12 cellular contexts compared by ENCODE assay signal in the genomic region with DNA sequence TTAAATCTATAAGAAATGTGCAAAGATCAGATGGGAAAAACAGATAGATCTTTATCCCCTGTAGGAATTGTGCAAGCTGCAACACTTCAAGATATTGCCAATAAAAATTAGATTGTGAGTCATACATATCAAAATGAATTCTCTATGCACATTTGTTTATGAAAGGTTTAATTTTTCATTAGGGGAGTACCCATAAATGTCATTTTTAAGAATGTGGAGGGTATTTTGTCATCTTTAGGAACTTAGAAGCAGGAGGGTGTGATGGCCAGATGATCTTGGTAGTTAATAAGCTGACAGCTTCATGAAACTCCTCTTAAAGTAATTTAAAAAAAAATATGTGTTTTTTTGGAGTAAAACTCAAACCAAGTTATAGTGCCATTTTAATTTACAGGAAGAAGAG. TPM values are rescaled to one million over a fixed set of nuclear protein-coding genes. Genes with fewer than 3 reads are reported as not detected.
DNase-seq lines count a peak whose midpoint lies in the region; ATAC-seq and TF ChIP-seq lines count a peak whose summit lies in the region.
"Had no signal": no experiment of that assay in that cellular context is flagged by ENCODE, and none has a peak within 500 bp of the region (broad histone marks: within the 10 kb centered on the region; RNA-seq: fewer than 3 reads in every experiment).

No MANE protein-coding gene starts in this region.

- H2AFZ ChIP-seq in fibroblast of lung (ENCODE audit: low read length), result no peak overlapping the region

- DNase-seq in GM06990 (ENCODE audit: extremely low read depth, insufficient read length), result no peak
- no peak for DNase-seq in Panc1 (ENCODE audit: low read depth, low spot score)
- peak in 1 of 2 donors; percentile 20 for DNase-seq in fibroblast of lung (ENCODE audit: low read depth in 2 of 2)
- no peak for DNase-seq in psoas muscle
- no peak for DNase-seq in COLO829 (ENCODE audit: low spot score)
- no peak for DNase-seq in ureter (ENCODE audit: low spot score)
- no peak for DNase-seq in AG08396 (ENCODE audit: low spot score)
- DNase-seq: colonic mucosa, NCI-H187, NCI-H69, right cardiac atrium, Right ventricle myocardium superior had no signal

- intact Hi-C loops in Panc1 (cut with micrococcal nuclease; ENCODE audit: unreplicated experiment), result loop anchor here (10.0 kb wide), 1 partner anchor 98 kb away; no protein-coding TSS in a partner anchor
- intact Hi-C loops in psoas muscle (cut with DNase I), result loop anchor here in 1 of 2 donors (10.0 kb wide), 1 partner anchor 192 kb away; no protein-coding TSS in a partner anchor

- H3K9ac ChIP-seq in fibroblast of lung (ENCODE audit: insufficient read depth, low read length), result no peak overlapping the region

- H3K4me2 ChIP-seq in fibroblast of lung (ENCODE audit: extremely low read depth, insufficient read depth, low read length), result peak overlapping the region; percentile 46

- TF ChIP-seq CTCF in GM06990 (IDR thresholded peaks at IDR 0.05; ENCODE audit: insufficient read depth, low read length, poor library complexity, severe bottlenecking) (no peak), Panc1 (IDR thresholded peaks at IDR 0.05) (no peak), fibroblast of lung (conservative IDR thresholded peaks at IDR 0.05 in 1 of 2, IDR thresholded peaks at IDR 0.05 in 1 of 2; ENCODE audit: low read depth in 1 of 2, low read length in 2 of 2) (no peak), psoas muscle (IDR thresholded peaks at IDR 0.05) (no peak)

- H3K36me3 ChIP-seq in GM06990 (ENCODE audit: control insufficient read depth, insufficient read depth, low read length) (0 out of 2 replicates have a peak, but pooled peaks cover 2% of the 10 kb centered on the region), Panc1 (ENCODE audit: control insufficient read depth, insufficient read depth, low read length) (no peaks in the 10 kb centered on the region; the same call in 1 of the 2 replicates), fibroblast of lung (ENCODE audit: control insufficient read depth, insufficient read depth, low read length) (no peaks in the 10 kb centered on the region), psoas muscle (ENCODE audit: insufficient read depth in 1 of 2, low read depth in 1 of 2) (no peaks in the 10 kb centered on the region)
- H3K36me3 ChIP-seq: colonic mucosa had no signal

- POLR2A ChIA-PET in Panc1 (lab: Charles Lee), result no interaction called here

- CTCF ChIA-PET in Panc1 (lab: Charles Lee), result no interaction called here

- ATAC-seq in Panc1, result no peak
- no peak for ATAC-seq in psoas muscle
- ATAC-seq: right cardiac atrium had no signal

- H3K9me3 ChIP-seq in Panc1 (ENCODE audit: control insufficient read depth, insufficient read depth, low read depth, low read length), result no peaks in the 10 kb centered on the region
- no peaks in the 10 kb centered on the region for H3K9me3 ChIP-seq in fibroblast of lung (ENCODE audit: control insufficient read depth, insufficient read depth, low read depth, low read length)
- no peaks in the 10 kb centered on the region for H3K9me3 ChIP-seq in psoas muscle
- H3K9me3 ChIP-seq: colonic mucosa had no signal

- H3K27ac ChIP-seq in Panc1 (ENCODE audit: low read length) (peak overlapping the region; percentile 85), fibroblast of lung (ENCODE audit: insufficient read depth, low read length) (no peak overlapping the region), psoas muscle (no peak overlapping the region)
- H3K27ac ChIP-seq: colonic mucosa had no signal

- H3K79me2 ChIP-seq in fibroblast of lung (ENCODE audit: control insufficient read depth, insufficient read depth, low read length), result peaks cover 76% of the 10 kb centered on the region

- no TSS peak for BruUV-seq in Panc1 (replicated peaks; lab: Mats Ljungman, UMichigan)

- peaks cover 41% of the 10 kb centered on the region for H3K4me1 ChIP-seq in Panc1 (ENCODE audit: control insufficient read depth, insufficient read depth, low read length)
- peaks cover 2% of the 10 kb centered on the region for H3K4me1 ChIP-seq in fibroblast of lung (ENCODE audit: control insufficient read depth, extremely low read depth, insufficient read depth, low read length)
- H3K4me1 ChIP-seq in psoas muscle, result peaks cover 43% of the 10 kb centered on the region

- in situ Hi-C loops in Panc1 (cut with HindIII; ENCODE audit: low pct_unique_long_range_greater_than_20kb, low sequenced_read_pairs), result no loop called here

- H3K27me3 ChIP-seq in GM06990 (replicated peaks; ENCODE audit: control insufficient read depth, insufficient read depth, low read length) (no peaks in the 10 kb centered on the region), Panc1 (ENCODE audit: control insufficient read depth, insufficient read depth, low read length) (no peaks in the 10 kb centered on the region), fibroblast of lung (ENCODE audit: control insufficient read depth, insufficient read depth, low read length) (no peaks in the 10 kb centered on the region), psoas muscle (ENCODE audit: insufficient read depth in 3 of 3, low read length in 2 of 3) (no peaks in the 10 kb centered on the region)
- H3K27me3 ChIP-seq: colonic mucosa had no signal

- H3K4me3 ChIP-seq in GM06990 (replicated peaks; ENCODE audit: low read depth, low read length), result peak overlapping the region; percentile 90
- H3K4me3 ChIP-seq in Panc1 (ENCODE audit: low read depth in 2 of 2, low read length in 2 of 2), result peak overlapping the region in 1 of 2 experiments; percentile 61; a peak in 2 of 4 replicates
- no peak overlapping the region for H3K4me3 ChIP-seq in fibroblast of lung (replicated peaks in 1 of 4; ENCODE audit: control extremely low read depth in 1 of 4, insufficient read depth in 1 of 4, low read depth in 3 of 4, low read length in 4 of 4)
- peak overlapping the region; percentile 89 for H3K4me3 ChIP-seq in psoas muscle
- H3K4me3 ChIP-seq: colonic mucosa had no signal

- peaks cover 5% of the 10 kb centered on the region for H4K20me1 ChIP-seq in fibroblast of lung (ENCODE audit: control insufficient read depth, extremely low read depth, insufficient read depth, low read length)

RNA-seq across cellular contexts. Expression of a gene that starts 3.0 kb away (rescaled TPM):
- total RNA-seq in Panc1 (2021; ENCODE audit: unreplicated experiment), result 44.5 TPM
- 34.8 TPM for polyA plus RNA-seq in Panc1 (2012; ENCODE audit: insufficient read length)
- 10.5 and 17.0 TPM in 2 replicates for total RNA-seq in fibroblast of lung
- polyA plus RNA-seq in fibroblast of lung, result 35.1 and 38.2 TPM in 2 replicates
- polyA plus RNA-seq in fibroblast of lung (2012), result 14.5 and 21.0 TPM in 2 replicates
- 27.8 and 35.3 TPM in 2 replicates for polyA minus RNA-seq in fibroblast of lung (ENCODE audit: low replicate concordance)
- 10 to 100 TPM; 18.2 to 28.7 (median 20.8) TPM for total RNA-seq in psoas muscle
- polyA plus RNA-seq in psoas muscle, result 10 to 100 TPM in 1 of 3 donors, 1 to 10 TPM in 2; 4.4 to 15.5 (median 5.0) TPM
- total RNA-seq in ureter, result 72.5 TPM

Comparison
In these comparisons a context has a peak if more than half of its experiments do, and no peak if none do; other contexts are left out.
1. H3K4me3 ChIP-seq: peak in GM06990 (single experiment) and psoas muscle (single experiment); none in fibroblast of lung (0 of 4).